In the genomic region with DNA sequence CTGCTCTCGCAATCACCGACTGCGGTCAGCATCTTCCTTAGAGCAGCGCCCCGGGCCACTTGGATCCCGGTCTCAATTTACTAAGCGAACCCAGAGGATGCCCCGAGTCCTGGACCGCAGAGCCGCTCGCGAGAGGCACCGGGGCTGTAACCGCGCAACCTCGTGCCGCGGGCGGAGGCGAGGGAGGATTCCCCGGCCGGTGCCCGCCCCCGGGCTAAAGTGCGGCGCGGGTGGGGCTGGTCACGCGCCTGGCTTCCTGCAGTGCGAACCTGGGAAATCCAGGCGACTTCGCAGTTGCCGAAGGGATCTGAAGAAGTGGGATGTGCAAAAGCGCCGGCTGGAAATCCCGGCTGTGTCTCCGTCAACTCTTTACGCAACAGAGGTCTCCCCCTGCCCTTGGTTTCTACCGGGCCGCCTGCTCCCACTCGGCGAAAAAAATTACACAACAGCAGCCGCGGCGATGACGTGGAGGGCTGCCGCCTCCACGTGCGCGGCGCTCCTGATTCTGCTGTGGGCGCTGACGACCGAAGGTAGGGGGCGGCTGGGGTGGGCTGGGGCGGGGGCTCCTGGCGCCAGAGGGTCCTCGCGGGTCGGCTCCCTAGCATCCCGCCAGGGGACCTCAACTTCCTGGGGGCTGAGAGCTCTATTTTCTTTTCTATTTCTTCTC, we compare ENCODE assay signal across 1 cellular context.
TF ChIP-seq lines count a peak whose summit lies in the region.

A gene with protein sequence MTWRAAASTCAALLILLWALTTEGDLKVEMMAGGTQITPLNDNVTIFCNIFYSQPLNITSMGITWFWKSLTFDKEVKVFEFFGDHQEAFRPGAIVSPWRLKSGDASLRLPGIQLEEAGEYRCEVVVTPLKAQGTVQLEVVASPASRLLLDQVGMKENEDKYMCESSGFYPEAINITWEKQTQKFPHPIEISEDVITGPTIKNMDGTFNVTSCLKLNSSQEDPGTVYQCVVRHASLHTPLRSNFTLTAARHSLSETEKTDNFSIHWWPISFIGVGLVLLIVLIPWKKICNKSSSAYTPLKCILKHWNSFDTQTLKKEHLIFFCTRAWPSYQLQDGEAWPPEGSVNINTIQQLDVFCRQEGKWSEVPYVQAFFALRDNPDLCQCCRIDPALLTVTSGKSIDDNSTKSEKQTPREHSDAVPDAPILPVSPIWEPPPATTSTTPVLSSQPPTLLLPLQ (plus strand): TSS at position 291 of the 667 bp plus-strand sequence. CDS start 170 bp downstream, at position 461.

TF ChIP-seq in K562, 482 proteins besides CTCF, POLR2A, EP300 and RAD21 (continued from another document and continues in another):
- TF ChIP-seq, protein P1, sequence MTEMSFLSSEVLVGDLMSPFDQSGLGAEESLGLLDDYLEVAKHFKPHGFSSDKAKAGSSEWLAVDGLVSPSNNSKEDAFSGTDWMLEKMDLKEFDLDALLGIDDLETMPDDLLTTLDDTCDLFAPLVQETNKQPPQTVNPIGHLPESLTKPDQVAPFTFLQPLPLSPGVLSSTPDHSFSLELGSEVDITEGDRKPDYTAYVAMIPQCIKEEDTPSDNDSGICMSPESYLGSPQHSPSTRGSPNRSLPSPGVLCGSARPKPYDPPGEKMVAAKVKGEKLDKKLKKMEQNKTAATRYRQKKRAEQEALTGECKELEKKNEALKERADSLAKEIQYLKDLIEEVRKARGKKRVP (CRISPR knock-in tag; IDR thresholded peaks at IDR 0.05), result no peak
- TF ChIP-seq, protein P2, sequence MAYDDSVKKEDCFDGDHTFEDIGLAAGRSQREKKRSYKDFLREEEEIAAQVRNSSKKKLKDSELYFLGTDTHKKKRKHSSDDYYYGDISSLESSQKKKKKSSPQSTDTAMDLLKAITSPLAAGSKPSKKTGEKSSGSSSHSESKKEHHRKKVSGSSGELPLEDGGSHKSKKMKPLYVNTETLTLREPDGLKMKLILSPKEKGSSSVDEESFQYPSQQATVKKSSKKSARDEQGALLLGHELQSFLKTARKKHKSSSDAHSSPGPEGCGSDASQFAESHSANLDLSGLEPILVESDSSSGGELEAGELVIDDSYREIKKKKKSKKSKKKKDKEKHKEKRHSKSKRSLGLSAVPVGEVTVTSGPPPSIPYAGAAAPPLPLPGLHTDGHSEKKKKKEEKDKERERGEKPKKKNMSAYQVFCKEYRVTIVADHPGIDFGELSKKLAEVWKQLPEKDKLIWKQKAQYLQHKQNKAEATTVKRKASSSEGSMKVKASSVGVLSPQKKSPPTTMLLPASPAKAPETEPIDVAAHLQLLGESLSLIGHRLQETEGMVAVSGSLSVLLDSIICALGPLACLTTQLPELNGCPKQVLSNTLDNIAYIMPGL (CRISPR knock-in tag; IDR thresholded peaks at IDR 0.05), result no peak
- TF ChIP-seq ZNF24 (IDR thresholded peaks at IDR 0.05) (0 out of 2 replicates have a peak, but pooled peaks have one; percentile 32), POLR3A (IDR thresholded peaks at IDR 0.05; ENCODE audit: borderline replicate concordance, extremely low read depth, insufficient read depth, insufficient read length) (no peak), PRPF4 (IDR thresholded peaks at IDR 0.05; ENCODE audit: insufficient read depth, low read depth, low read length, poor library complexity, severe bottlenecking) (no peak), LCOR (CRISPR knock-in tag; IDR thresholded peaks at IDR 0.05) (peak; percentile 82), ESRRA (IDR thresholded peaks at IDR 0.05; ENCODE audit: borderline replicate concordance, low read depth) (peak; percentile 80), CREB1 (IDR thresholded peaks at IDR 0.05) (peak; percentile 72), CREB1 (CRISPR knock-in tag; IDR thresholded peaks at IDR 0.05) (peak; percentile 62; the same call in 1 of the 2 replicates), POLR3G (IDR thresholded peaks at IDR 0.05; ENCODE audit: extremely low read depth, insufficient read length, insufficient replicate concordance) (no peak), RBBP5 (IDR thresholded peaks at IDR 0.05; ENCODE audit: borderline replicate concordance, insufficient read depth, low read length, poor library complexity, severe bottlenecking) (peak; percentile 45), BDP1 (IDR thresholded peaks at IDR 0.05; ENCODE audit: insufficient read depth, insufficient read length) (no peak), ATF7 (IDR thresholded peaks at IDR 0.05) (peak; percentile 91), TARDBP (IDR thresholded peaks at IDR 0.05) (peak; percentile 37; the same call in 1 of the 2 replicates), SMAD4 (CRISPR knock-in tag; conservative IDR thresholded peaks at IDR 0.05) (peak; percentile 38), KDM5B (IDR thresholded peaks at IDR 0.05; ENCODE audit: insufficient replicate concordance, low read depth, low read length) (peak; percentile 23)
- TF ChIP-seq, protein P3, sequence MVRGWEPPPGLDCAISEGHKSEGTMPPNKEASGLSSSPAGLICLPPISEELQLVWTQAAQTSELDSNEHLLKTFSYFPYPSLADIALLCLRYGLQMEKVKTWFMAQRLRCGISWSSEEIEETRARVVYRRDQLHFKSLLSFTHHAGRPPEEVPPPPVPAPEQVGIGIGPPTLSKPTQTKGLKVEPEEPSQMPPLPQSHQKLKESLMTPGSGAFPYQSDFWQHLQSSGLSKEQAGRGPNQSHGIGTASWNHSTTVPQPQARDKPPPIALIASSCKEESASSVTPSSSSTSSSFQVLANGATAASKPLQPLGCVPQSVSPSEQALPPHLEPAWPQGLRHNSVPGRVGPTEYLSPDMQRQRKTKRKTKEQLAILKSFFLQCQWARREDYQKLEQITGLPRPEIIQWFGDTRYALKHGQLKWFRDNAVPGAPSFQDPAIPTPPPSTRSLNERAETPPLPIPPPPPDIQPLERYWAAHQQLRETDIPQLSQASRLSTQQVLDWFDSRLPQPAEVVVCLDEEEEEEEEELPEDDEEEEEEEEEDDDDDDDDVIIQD (CRISPR knock-in tag; IDR thresholded peaks at IDR 0.05), result 0 out of 2 replicates have a peak, but pooled peaks have one; percentile 55
- TF ChIP-seq, protein P4, sequence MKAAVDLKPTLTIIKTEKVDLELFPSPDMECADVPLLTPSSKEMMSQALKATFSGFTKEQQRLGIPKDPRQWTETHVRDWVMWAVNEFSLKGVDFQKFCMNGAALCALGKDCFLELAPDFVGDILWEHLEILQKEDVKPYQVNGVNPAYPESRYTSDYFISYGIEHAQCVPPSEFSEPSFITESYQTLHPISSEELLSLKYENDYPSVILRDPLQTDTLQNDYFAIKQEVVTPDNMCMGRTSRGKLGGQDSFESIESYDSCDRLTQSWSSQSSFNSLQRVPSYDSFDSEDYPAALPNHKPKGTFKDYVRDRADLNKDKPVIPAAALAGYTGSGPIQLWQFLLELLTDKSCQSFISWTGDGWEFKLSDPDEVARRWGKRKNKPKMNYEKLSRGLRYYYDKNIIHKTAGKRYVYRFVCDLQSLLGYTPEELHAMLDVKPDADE (conservative IDR thresholded peaks at IDR 0.05; ENCODE audit: control insufficient read depth, low read depth, low read length), result peak; percentile 42; the same call in 1 of the 2 replicates
- TF ChIP-seq, protein P5, sequence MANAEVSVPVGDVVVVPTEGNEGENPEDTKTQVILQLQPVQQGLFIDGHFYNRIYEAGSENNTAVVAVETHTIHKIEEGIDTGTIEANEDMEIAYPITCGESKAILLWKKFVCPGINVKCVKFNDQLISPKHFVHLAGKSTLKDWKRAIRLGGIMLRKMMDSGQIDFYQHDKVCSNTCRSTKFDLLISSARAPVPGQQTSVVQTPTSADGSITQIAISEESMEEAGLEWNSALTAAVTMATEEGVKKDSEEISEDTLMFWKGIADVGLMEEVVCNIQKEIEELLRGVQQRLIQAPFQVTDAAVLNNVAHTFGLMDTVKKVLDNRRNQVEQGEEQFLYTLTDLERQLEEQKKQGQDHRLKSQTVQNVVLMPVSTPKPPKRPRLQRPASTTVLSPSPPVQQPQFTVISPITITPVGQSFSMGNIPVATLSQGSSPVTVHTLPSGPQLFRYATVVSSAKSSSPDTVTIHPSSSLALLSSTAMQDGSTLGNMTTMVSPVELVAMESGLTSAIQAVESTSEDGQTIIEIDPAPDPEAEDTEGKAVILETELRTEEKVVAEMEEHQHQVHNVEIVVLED (CRISPR knock-in tag; IDR thresholded peaks at IDR 0.05), result 0 out of 2 replicates have a peak, but pooled peaks have one; percentile 13
- TF ChIP-seq, protein P6, sequence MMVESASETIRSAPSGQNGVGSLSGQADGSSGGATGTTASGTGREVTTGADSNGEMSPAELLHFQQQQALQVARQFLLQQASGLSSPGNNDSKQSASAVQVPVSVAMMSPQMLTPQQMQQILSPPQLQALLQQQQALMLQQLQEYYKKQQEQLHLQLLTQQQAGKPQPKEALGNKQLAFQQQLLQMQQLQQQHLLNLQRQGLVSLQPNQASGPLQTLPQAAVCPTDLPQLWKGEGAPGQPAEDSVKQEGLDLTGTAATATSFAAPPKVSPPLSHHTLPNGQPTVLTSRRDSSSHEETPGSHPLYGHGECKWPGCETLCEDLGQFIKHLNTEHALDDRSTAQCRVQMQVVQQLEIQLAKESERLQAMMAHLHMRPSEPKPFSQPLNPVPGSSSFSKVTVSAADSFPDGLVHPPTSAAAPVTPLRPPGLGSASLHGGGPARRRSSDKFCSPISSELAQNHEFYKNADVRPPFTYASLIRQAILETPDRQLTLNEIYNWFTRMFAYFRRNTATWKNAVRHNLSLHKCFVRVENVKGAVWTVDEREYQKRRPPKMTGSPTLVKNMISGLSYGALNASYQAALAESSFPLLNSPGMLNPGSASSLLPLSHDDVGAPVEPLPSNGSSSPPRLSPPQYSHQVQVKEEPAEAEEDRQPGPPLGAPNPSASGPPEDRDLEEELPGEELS (CRISPR knock-in tag; IDR thresholded peaks at IDR 0.05; ENCODE audit: borderline replicate concordance), result no peak
- TF ChIP-seq, protein P7, sequence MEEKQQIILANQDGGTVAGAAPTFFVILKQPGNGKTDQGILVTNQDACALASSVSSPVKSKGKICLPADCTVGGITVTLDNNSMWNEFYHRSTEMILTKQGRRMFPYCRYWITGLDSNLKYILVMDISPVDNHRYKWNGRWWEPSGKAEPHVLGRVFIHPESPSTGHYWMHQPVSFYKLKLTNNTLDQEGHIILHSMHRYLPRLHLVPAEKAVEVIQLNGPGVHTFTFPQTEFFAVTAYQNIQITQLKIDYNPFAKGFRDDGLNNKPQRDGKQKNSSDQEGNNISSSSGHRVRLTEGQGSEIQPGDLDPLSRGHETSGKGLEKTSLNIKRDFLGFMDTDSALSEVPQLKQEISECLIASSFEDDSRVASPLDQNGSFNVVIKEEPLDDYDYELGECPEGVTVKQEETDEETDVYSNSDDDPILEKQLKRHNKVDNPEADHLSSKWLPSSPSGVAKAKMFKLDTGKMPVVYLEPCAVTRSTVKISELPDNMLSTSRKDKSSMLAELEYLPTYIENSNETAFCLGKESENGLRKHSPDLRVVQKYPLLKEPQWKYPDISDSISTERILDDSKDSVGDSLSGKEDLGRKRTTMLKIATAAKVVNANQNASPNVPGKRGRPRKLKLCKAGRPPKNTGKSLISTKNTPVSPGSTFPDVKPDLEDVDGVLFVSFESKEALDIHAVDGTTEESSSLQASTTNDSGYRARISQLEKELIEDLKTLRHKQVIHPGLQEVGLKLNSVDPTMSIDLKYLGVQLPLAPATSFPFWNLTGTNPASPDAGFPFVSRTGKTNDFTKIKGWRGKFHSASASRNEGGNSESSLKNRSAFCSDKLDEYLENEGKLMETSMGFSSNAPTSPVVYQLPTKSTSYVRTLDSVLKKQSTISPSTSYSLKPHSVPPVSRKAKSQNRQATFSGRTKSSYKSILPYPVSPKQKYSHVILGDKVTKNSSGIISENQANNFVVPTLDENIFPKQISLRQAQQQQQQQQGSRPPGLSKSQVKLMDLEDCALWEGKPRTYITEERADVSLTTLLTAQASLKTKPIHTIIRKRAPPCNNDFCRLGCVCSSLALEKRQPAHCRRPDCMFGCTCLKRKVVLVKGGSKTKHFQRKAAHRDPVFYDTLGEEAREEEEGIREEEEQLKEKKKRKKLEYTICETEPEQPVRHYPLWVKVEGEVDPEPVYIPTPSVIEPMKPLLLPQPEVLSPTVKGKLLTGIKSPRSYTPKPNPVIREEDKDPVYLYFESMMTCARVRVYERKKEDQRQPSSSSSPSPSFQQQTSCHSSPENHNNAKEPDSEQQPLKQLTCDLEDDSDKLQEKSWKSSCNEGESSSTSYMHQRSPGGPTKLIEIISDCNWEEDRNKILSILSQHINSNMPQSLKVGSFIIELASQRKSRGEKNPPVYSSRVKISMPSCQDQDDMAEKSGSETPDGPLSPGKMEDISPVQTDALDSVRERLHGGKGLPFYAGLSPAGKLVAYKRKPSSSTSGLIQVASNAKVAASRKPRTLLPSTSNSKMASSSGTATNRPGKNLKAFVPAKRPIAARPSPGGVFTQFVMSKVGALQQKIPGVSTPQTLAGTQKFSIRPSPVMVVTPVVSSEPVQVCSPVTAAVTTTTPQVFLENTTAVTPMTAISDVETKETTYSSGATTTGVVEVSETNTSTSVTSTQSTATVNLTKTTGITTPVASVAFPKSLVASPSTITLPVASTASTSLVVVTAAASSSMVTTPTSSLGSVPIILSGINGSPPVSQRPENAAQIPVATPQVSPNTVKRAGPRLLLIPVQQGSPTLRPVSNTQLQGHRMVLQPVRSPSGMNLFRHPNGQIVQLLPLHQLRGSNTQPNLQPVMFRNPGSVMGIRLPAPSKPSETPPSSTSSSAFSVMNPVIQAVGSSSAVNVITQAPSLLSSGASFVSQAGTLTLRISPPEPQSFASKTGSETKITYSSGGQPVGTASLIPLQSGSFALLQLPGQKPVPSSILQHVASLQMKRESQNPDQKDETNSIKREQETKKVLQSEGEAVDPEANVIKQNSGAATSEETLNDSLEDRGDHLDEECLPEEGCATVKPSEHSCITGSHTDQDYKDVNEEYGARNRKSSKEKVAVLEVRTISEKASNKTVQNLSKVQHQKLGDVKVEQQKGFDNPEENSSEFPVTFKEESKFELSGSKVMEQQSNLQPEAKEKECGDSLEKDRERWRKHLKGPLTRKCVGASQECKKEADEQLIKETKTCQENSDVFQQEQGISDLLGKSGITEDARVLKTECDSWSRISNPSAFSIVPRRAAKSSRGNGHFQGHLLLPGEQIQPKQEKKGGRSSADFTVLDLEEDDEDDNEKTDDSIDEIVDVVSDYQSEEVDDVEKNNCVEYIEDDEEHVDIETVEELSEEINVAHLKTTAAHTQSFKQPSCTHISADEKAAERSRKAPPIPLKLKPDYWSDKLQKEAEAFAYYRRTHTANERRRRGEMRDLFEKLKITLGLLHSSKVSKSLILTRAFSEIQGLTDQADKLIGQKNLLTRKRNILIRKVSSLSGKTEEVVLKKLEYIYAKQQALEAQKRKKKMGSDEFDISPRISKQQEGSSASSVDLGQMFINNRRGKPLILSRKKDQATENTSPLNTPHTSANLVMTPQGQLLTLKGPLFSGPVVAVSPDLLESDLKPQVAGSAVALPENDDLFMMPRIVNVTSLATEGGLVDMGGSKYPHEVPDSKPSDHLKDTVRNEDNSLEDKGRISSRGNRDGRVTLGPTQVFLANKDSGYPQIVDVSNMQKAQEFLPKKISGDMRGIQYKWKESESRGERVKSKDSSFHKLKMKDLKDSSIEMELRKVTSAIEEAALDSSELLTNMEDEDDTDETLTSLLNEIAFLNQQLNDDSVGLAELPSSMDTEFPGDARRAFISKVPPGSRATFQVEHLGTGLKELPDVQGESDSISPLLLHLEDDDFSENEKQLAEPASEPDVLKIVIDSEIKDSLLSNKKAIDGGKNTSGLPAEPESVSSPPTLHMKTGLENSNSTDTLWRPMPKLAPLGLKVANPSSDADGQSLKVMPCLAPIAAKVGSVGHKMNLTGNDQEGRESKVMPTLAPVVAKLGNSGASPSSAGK (IDR thresholded peaks at IDR 0.05), result peak; percentile 96
- TF ChIP-seq, protein P8, sequence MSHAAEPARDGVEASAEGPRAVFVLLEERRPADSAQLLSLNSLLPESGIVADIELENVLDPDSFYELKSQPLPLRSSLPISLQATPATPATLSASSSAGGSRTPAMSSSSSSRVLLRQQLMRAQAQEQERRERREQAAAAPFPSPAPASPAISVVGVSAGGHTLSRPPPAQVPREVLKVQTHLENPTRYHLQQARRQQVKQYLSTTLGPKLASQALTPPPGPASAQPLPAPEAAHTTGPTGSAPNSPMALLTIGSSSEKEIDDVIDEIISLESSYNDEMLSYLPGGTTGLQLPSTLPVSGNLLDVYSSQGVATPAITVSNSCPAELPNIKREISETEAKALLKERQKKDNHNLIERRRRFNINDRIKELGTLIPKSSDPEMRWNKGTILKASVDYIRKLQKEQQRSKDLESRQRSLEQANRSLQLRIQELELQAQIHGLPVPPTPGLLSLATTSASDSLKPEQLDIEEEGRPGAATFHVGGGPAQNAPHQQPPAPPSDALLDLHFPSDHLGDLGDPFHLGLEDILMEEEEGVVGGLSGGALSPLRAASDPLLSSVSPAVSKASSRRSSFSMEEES (CRISPR knock-in tag; IDR thresholded peaks at IDR 0.05), result peak; percentile 36; the same call in 1 of the 2 replicates
